27 cellular contexts compared by ENCODE assay signal in genomic region chr2:134469516-134470115, GRCh38.
"Had no signal": no experiment of that assay in that cellular context is flagged by ENCODE, and none has a peak within 500 bp of the region (broad histone marks: within the 10 kb centered on the region; RNA-seq: fewer than 3 reads in every experiment).

No MANE protein-coding gene starts in this region.

- H3K27ac Mint-ChIP-seq: activated naive CD4-positive, alpha-beta T cell treated with anti-CD3 and anti-CD28 coated beads, Interleukin-2, amount 50 U/mL, for 24 hours; activated naive CD8-positive, alpha-beta T cell treated with anti-CD3 and anti-CD28 coated beads, Interleukin-2, amount 50 U/mL, for 24 hours; activated T-helper 2 cell treated with anti-CD3 and anti-CD28 coated beads, Interferon-gamma antibody, Interleukin-2, Interleukin-4, amounts not matched to agents 10 μg/mL and 5 μg/mL and 100 μg/mL, durations not matched to agents 14 hours and 24 hours and 36 hours; endodermal cell; immature natural killer cell; memory B cell; natural killer cell; neural progenitor cell; T-helper 1 cell treated with Interleukin-12 subunit alpha and Interleukin-12 subunit beta and Interleukin-4 antibody, amounts not matched to agents 30 μg/mL and 1 μg/mL, for 36 hours had no signal

- H3K36me3 ChIP-seq: neural progenitor cell, sigmoid colon, transverse colon had no signal

- H3K36me3 Mint-ChIP-seq: activated naive CD4-positive, alpha-beta T cell treated with anti-CD3 and anti-CD28 coated beads, Interleukin-2, amount 50 U/mL, for 24 hours; immature natural killer cell; natural killer cell; neural progenitor cell had no signal

- H3K4me3 Mint-ChIP-seq: activated naive CD8-positive, alpha-beta T cell treated with anti-CD3 and anti-CD28 coated beads, Interleukin-2, amount 50 U/mL, for 24 hours; endodermal cell; immature natural killer cell; memory B cell; natural killer cell; neural progenitor cell; T-helper 1 cell treated with Interleukin-12 subunit alpha and Interleukin-12 subunit beta and Interleukin-4 antibody, amounts not matched to agents 30 μg/mL and 1 μg/mL, for 36 hours had no signal

- H3K9me3 Mint-ChIP-seq: activated T-helper 2 cell treated with anti-CD3 and anti-CD28 coated beads, Interferon-gamma antibody, Interleukin-2, Interleukin-4, amounts not matched to agents 10 μg/mL and 5 μg/mL and 100 μg/mL, durations not matched to agents 14 hours and 24 hours and 36 hours; natural killer cell; T-helper 1 cell treated with Interleukin-12 subunit alpha and Interleukin-12 subunit beta and Interleukin-4 antibody, amounts not matched to agents 30 μg/mL and 1 μg/mL, for 36 hours had no signal

- H3K27ac ChIP-seq: neural progenitor cell, sigmoid colon, testis, transverse colon, VCaP had no signal

- H3K9me3 ChIP-seq: testis, transverse colon had no signal

- H3K4me1 ChIP-seq: neural progenitor cell, sigmoid colon, testis had no signal

- H3K27me3 Mint-ChIP-seq: activated naive CD8-positive, alpha-beta T cell treated with anti-CD3 and anti-CD28 coated beads, Interleukin-2, amount 50 U/mL, for 24 hours; memory B cell had no signal

- H3K4me1 Mint-ChIP-seq: endodermal cell, immature natural killer cell, natural killer cell had no signal

- DNase-seq: activated CD4-positive, alpha-beta T cell treated with anti-CD3 and anti-CD28 coated beads for 48 hours; activated CD4-positive, alpha-beta T cell treated with anti-CD3 and anti-CD28 coated beads, Interleukin-2, amount 50 U/mL, for 48 hours; activated naive CD8-positive, alpha-beta T cell treated with anti-CD3 and anti-CD28 coated beads, Interleukin-2, amount 50 U/mL, for 24 hours; activated T-cell treated with anti-CD3 and anti-CD28 coated beads, Interleukin-2, amount 50 U/mL, for 48 hours; amygdala; central memory CD4-positive, alpha-beta T cell; endodermal cell; foreskin fibroblast; hippocampal formation; immature natural killer cell; natural killer cell; sigmoid colon; small intestine; SW 1271; T-helper 9 cell; testis; transverse colon had no signal

- FAIRE-seq: small intestine, TTC549, urothelium cell line had no signal

- H3K4me3 ChIP-seq: neural progenitor cell, sigmoid colon, testis, transverse colon had no signal

- ATAC-seq: activated CD4-positive, CD25-positive, alpha-beta regulatory T cell treated with anti-CD3 and anti-CD28 coated beads, Interleukin-2, amount 50 U/mL, for 24 hours; activated naive CD8-positive, alpha-beta T cell treated with anti-CD3 and anti-CD28 coated beads, Interleukin-2, amount 50 U/mL, for 24 hours; esophagus mucosa; natural killer cell had no signal

- H3K27me3 ChIP-seq: neural progenitor cell, sigmoid colon, testis, transverse colon had no signal
